Comparison of ENCODE assay signal across 7 cellular contexts in the genomic region with DNA sequence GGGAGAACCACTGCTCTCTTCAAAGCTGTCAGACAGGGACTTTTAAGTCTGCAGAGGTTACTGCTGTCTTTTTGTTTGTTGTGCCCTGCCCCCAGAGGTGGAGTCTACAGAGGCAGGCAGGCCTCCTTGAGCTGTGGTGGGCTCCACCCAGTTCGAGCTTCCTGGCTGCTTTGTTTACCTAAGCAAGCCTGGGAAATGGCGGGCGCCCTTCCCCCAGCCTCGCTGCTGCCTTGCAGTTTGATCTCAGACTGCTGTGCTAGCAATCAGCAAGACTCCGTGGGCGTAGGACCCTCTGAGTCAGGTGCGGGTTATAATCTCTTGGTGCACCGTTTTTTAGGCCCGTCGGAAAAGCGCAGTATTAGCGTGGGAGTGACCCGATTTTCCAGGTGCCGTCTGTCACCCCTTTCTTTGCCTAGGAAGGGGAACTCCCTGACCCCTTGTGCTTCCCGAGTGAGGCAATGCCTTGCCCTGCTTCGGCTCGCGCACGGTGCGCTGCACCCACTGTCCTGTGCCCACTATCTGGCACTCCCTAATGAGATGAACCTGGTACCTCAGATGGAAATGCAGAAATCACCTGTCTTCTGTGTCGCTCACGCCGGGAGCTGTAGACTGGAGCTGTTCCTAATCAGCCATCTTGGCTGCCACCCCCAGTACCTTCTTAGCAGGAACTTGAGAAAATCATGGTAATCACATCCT. TPM values are rescaled to one million over a fixed set of nuclear protein-coding genes. Genes with fewer than 3 reads are reported as not detected.
DNase-seq lines count a peak whose midpoint lies in the region; ATAC-seq lines count a peak whose summit lies in the region.
"Not testable (repeated sequence)": the region's sequence is repeated elsewhere in the genome, so short reads cannot be mapped to it uniquely, and the experiment has no call there.

No MANE protein-coding gene starts in this region.

- not testable (repeated sequence) for ATAC-seq in left ventricle myocardium superior

- H3K36me3 ChIP-seq in HUES6 (ENCODE audit: control insufficient read depth, insufficient read depth, low read length) = not testable (repeated sequence)

- DNase-seq in activated CD4-positive, CD25-positive, alpha-beta regulatory T cell treated with anti-CD3 and anti-CD28 coated beads, Interleukin-2, amount 50 U/mL, for 72 hours = peak; percentile 67
- DNase-seq in activated CD8-positive, alpha-beta memory T cell treated with anti-CD3 and anti-CD28 coated beads, Interleukin-2, amount 50 U/mL, for 4 hours = peak; percentile 91
- peak; percentile 94 for DNase-seq in activated naive CD4-positive, alpha-beta T cell treated with Interleukin-2 at 50 U/mL for 16 hours
- DNase-seq in left ventricle myocardium superior = peak; percentile 32
- peak; percentile 86 to 91 for DNase-seq in stimulated activated CD4-positive, alpha-beta T cell treated with anti-CD3 and anti-CD28 coated beads, Interleukin-15, amount 100 ng/mL, for 48 hours (ENCODE audit: low read depth in 2 of 2)
- DNase-seq in stimulated activated CD8-positive, alpha-beta memory T cell treated with anti-CD3 and anti-CD28 coated beads, Interleukin-2, amount 100 ng/mL, for 1 hour (ENCODE audit: low read depth in 2 of 2) = peak; percentile 64 to 79

- H3K9ac ChIP-seq in HUES6 (ENCODE audit: low read length) = peak overlapping the region; percentile 84

- intact Hi-C loops in left ventricle myocardium superior (cut with micrococcal nuclease) = not testable (repeated sequence)

- H3K27me3 ChIP-seq in HUES6 (ENCODE audit: control insufficient read depth, insufficient read depth, low read length) = not testable (repeated sequence)

- peak overlapping the region; percentile 66; the same call in 1 of the 2 replicates for H3K27ac ChIP-seq in HUES6 (ENCODE audit: low read depth, low read length)

- peak overlapping the region; percentile 58; the same call in 1 of the 2 replicates for H3K4me3 ChIP-seq in HUES6 (ENCODE audit: low read depth, low read length)

- peaks cover 15% of the 10 kb centered on the region; the same call in 1 of the 2 replicates for H3K4me1 ChIP-seq in HUES6 (ENCODE audit: control insufficient read depth, insufficient read depth, low read length)

- not testable (repeated sequence) for H3K9me3 ChIP-seq in HUES6 (ENCODE audit: control insufficient read depth, insufficient read depth, low read depth, low read length)

RNA-seq across cellular contexts. Expression of gene TNFAIP8, which starts 56.1 kb away (rescaled TPM):
- 16.3 TPM for total RNA-seq in left ventricle myocardium superior

Comparison
In these comparisons a context has a peak if more than half of its experiments do, and no peak if none do; other contexts are left out.
1. DNase-seq: peak in every context shown above with its lines; median percentile 94 in activated naive CD4-positive, alpha-beta T cell treated with Interleukin-2 at 50 U/mL for 16 hours; 91 in activated CD8-positive, alpha-beta memory T cell treated with anti-CD3 and anti-CD28 coated beads, Interleukin-2, amount 50 U/mL, for 4 hours; 88 in stimulated activated CD4-positive, alpha-beta T cell treated with anti-CD3 and anti-CD28 coated beads, Interleukin-15, amount 100 ng/mL, for 48 hours; 72 in stimulated activated CD8-positive, alpha-beta memory T cell treated with anti-CD3 and anti-CD28 coated beads, Interleukin-2, amount 100 ng/mL, for 1 hour; 67 in activated CD4-positive, CD25-positive, alpha-beta regulatory T cell treated with anti-CD3 and anti-CD28 coated beads, Interleukin-2, amount 50 U/mL, for 72 hours; 32 in left ventricle myocardium superior.